Comparison of ENCODE assay signal across 17 cellular contexts in the genomic region with DNA sequence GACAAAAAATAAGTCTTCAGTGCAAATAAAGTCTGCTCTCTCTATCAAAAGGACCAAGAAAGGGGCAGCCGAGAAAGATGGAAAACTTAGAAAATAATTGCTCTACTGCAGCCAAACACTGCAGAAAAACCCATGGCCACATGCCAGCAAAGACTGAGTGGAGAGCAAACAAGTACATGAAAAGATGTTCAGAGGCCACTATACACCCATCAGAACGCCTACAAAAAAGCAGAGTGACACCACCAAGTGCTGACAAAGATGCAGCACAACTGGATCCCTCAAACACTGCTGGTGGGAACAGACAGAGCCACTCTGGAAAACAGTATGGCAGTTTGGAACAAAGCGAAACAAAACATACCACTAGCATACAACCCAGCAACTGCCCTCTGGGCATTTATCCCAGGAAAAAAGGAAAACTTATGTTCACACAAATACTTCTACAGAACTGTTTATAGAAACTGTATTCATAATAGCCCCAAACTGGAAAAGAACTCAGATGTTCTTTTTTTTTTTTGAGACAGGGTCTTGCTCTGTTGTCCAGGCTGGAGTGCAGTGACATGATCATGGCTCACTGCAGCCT. TPM values are rescaled to one million over a fixed set of nuclear protein-coding genes. Genes with fewer than 3 reads are reported as not detected.
DNase-seq lines count a peak whose midpoint lies in the region; TF ChIP-seq lines count a peak whose summit lies in the region.
"Had no signal": no experiment of that assay in that cellular context is flagged by ENCODE, and none has a peak within 500 bp of the region (broad histone marks: within the 10 kb centered on the region; RNA-seq: fewer than 3 reads in every experiment).

No MANE protein-coding gene starts in this region.

- WGBS in mesenchymal stem cell: 91% methylated on average over 3 of the region's 3 CpGs

- DNase-seq in COLO829 (ENCODE audit: low spot score): peak; percentile 11
- peak; percentile 49 for DNase-seq in NCI-H1105 treated with DMSO at 0.1 percent for 48 hours (lab: John Stamatoyannopoulos, UW)
- peak; percentile 22 for DNase-seq in fibroblast of gingiva (ENCODE audit: low read depth)
- DNase-seq in GM20000 (ENCODE audit: low spot score): no peak
- DNase-seq in T1000 (lab: John Stamatoyannopoulos, UW): no peak
- DNase-seq in mesenchymal stem cell: no peak
- DNase-seq: activated naive CD8-positive, alpha-beta T cell treated with anti-CD3 and anti-CD28 coated beads, Interleukin-2, amount 10 ng/mL, durations not matched to agents 7 days and 5 days; AML-193; GM23248; KG1; kidney glomerular epithelial cell; mucosa of descending colon; NCI-H1092 had no signal

- no peak overlapping the region for H2AFZ ChIP-seq in mesenchymal stem cell (ENCODE audit: low read depth, low read length)
- H2AFZ ChIP-seq: GM23248 had no signal

- no peak overlapping the region for H3K4ac ChIP-seq in mesenchymal stem cell (ENCODE audit: low read depth in 1 of 2, low read length in 2 of 2)

- H3K36me3 Mint-ChIP-seq in nephron (ENCODE audit: low read depth): peaks cover 86% of the 10 kb centered on the region

- H3K4me1 Mint-ChIP-seq in nephron: peaks cover 13% of the 10 kb centered on the region
- H3K4me1 Mint-ChIP-seq: activated naive CD8-positive, alpha-beta T cell treated with anti-CD3 and anti-CD28 coated beads, Interleukin-2, amount 10 ng/mL, durations not matched to agents 7 days and 5 days; WTC11 had no signal

- no peak overlapping the region for H3K9ac ChIP-seq in mesenchymal stem cell (ENCODE audit: low read length)
- H3K9ac ChIP-seq: GM23248 had no signal

- no peaks in the 10 kb centered on the region for H3K9me3 Mint-ChIP-seq in nephron
- H3K9me3 Mint-ChIP-seq: activated naive CD8-positive, alpha-beta T cell treated with anti-CD3 and anti-CD28 coated beads, Interleukin-2, amount 10 ng/mL, durations not matched to agents 7 days and 5 days; T-helper 1 cell treated with Interleukin-12 subunit alpha and Interleukin-12 subunit beta and Interleukin-4 antibody, amounts not matched to agents 30 μg/mL and 1 μg/mL, for 36 hours; WTC11 had no signal

- H3K4me1 ChIP-seq in mesenchymal stem cell (ENCODE audit: control insufficient read depth, insufficient read depth, low read depth, low read length): no peaks in the 10 kb centered on the region

- peaks cover 22 to 91% of the 10 kb centered on the region in 2 experiments for H3K36me3 ChIP-seq in mesenchymal stem cell (ENCODE audit: control insufficient read depth in 1 of 2, insufficient read depth in 2 of 2, low read depth in 1 of 2, low read length in 2 of 2)

- H2AK5ac ChIP-seq in mesenchymal stem cell (ENCODE audit: low read length, severe bottlenecking): no peak overlapping the region

- H3K27ac ChIP-seq in mesenchymal stem cell (ENCODE audit: low read length, poor library complexity, severe bottlenecking): no peak overlapping the region
- H3K27ac ChIP-seq: GM23248 had no signal

- H3K27ac Mint-ChIP-seq in nephron: peak overlapping the region in 2 of 3 experiments; percentile 37 to 63
- H3K27ac Mint-ChIP-seq: activated naive CD8-positive, alpha-beta T cell treated with anti-CD3 and anti-CD28 coated beads, Interleukin-2, amount 10 ng/mL, durations not matched to agents 7 days and 5 days; T-helper 1 cell treated with Interleukin-12 subunit alpha and Interleukin-12 subunit beta and Interleukin-4 antibody, amounts not matched to agents 30 μg/mL and 1 μg/mL, for 36 hours; WTC11 had no signal

- H3K4me3 Mint-ChIP-seq in nephron: no peak overlapping the region
- H3K4me3 Mint-ChIP-seq: activated naive CD8-positive, alpha-beta T cell treated with anti-CD3 and anti-CD28 coated beads, Interleukin-2, amount 10 ng/mL, durations not matched to agents 7 days and 5 days; T-helper 1 cell treated with Interleukin-12 subunit alpha and Interleukin-12 subunit beta and Interleukin-4 antibody, amounts not matched to agents 30 μg/mL and 1 μg/mL, for 36 hours; WTC11 had no signal

- no peak overlapping the region for H3K4me2 ChIP-seq in mesenchymal stem cell (ENCODE audit: low read length, poor library complexity, severe bottlenecking)

- no peak overlapping the region for H2BK120ac ChIP-seq in mesenchymal stem cell (ENCODE audit: low read depth, low read length)

- H3K79me1 ChIP-seq in mesenchymal stem cell (replicated peaks; ENCODE audit: low read length, poor library complexity, severe bottlenecking): peaks cover 29% of the 10 kb centered on the region

- H3K14ac ChIP-seq in mesenchymal stem cell (ENCODE audit: low read length in 2 of 2): no peak overlapping the region

- H3K18ac ChIP-seq in mesenchymal stem cell (ENCODE audit: low read depth in 1 of 2, low read length in 2 of 2): no peak overlapping the region

- no peak overlapping the region for H4K91ac ChIP-seq in mesenchymal stem cell (ENCODE audit: low read length)

- no peak overlapping the region for H4K8ac ChIP-seq in mesenchymal stem cell (ENCODE audit: low read length)

- H3K4me3 ChIP-seq in mesenchymal stem cell (ENCODE audit: insufficient read depth in 1 of 2, low read depth in 1 of 2, low read length in 2 of 2): no peak overlapping the region
- H3K4me3 ChIP-seq: dorsolateral prefrontal cortex, GM23248, mucosa of descending colon had no signal

- H2BK12ac ChIP-seq in mesenchymal stem cell (ENCODE audit: low read length in 2 of 2): no peak overlapping the region

- no peak overlapping the region for H2BK5ac ChIP-seq in mesenchymal stem cell (ENCODE audit: low read depth, low read length, poor library complexity, severe bottlenecking)

- no peak overlapping the region for H3K23ac ChIP-seq in mesenchymal stem cell (ENCODE audit: low read length in 2 of 2)

- no peaks in the 10 kb centered on the region for H3K27me3 ChIP-seq in mesenchymal stem cell (ENCODE audit: control insufficient read depth in 1 of 2, insufficient read depth in 1 of 2, low read length in 2 of 2)
- H3K27me3 ChIP-seq: dorsolateral prefrontal cortex had no signal

- H2BK15ac ChIP-seq in mesenchymal stem cell (ENCODE audit: low read depth, poor library complexity, severe bottlenecking): no peak overlapping the region

- no peak for TF ChIP-seq CTCF in nephron (IDR thresholded peaks at IDR 0.05; ENCODE audit: unreplicated experiment in 3 of 3)
- no peak for TF ChIP-seq CTCF in GM20000 (IDR thresholded peaks at IDR 0.05; ENCODE audit: extremely low read depth, missing control alignments)

- no peaks in the 10 kb centered on the region for H3K9me3 ChIP-seq in mesenchymal stem cell (ENCODE audit: control insufficient read depth, low read length)
- H3K9me3 ChIP-seq: mucosa of descending colon had no signal

- no peaks in the 10 kb centered on the region for H3K27me3 Mint-ChIP-seq in nephron (ENCODE audit: low read depth)
- H3K27me3 Mint-ChIP-seq: activated naive CD8-positive, alpha-beta T cell treated with anti-CD3 and anti-CD28 coated beads, Interleukin-2, amount 10 ng/mL, durations not matched to agents 7 days and 5 days had no signal

RNA-seq across cellular contexts. Expression of a gene that starts 36.7 kb away (rescaled TPM):
- polyA plus RNA-seq in mesenchymal stem cell (2013, experiment 1 of 2): 9.2 TPM
- 9.4 TPM for polyA plus RNA-seq in mesenchymal stem cell (2013, experiment 2 of 2)

RNA-seq across cellular contexts. Expression of a gene that starts 37.0 kb away (rescaled TPM):
- polyA plus RNA-seq in mesenchymal stem cell (2013, experiment 1 of 2): 162 TPM
- 181 TPM for polyA plus RNA-seq in mesenchymal stem cell (2013, experiment 2 of 2)

RNA-seq across cellular contexts. Expression of a gene that starts 47.5 kb away (rescaled TPM):
- 0.26 TPM for polyA plus RNA-seq in mesenchymal stem cell (2013, experiment 1 of 2)
- 0.25 TPM for polyA plus RNA-seq in mesenchymal stem cell (2013, experiment 2 of 2)

RNA-seq across cellular contexts. Expression of a gene that starts 47.6 kb away (rescaled TPM):
- polyA plus RNA-seq in mesenchymal stem cell (2013, experiment 1 of 2): 58.4 TPM
- polyA plus RNA-seq in mesenchymal stem cell (2013, experiment 2 of 2): 61.3 TPM

RNA-seq across cellular contexts. Expression of a gene that starts 47.7 kb away (rescaled TPM):
- 2.1 TPM for polyA plus RNA-seq in mesenchymal stem cell (2013, experiment 1 of 2)
- 1.9 TPM for polyA plus RNA-seq in mesenchymal stem cell (2013, experiment 2 of 2)

Comparison
In these comparisons a context has a peak if more than half of its experiments do, and no peak if none do; other contexts are left out.
1. DNase-seq: peak in COLO829 (single experiment), NCI-H1105 treated with DMSO at 0.1 percent for 48 hours (single experiment) and fibroblast of gingiva (single experiment); none in GM20000 (single experiment), T1000 (single experiment) and mesenchymal stem cell (single experiment).